31 cellular contexts compared by ENCODE assay signal in the genomic region with DNA sequence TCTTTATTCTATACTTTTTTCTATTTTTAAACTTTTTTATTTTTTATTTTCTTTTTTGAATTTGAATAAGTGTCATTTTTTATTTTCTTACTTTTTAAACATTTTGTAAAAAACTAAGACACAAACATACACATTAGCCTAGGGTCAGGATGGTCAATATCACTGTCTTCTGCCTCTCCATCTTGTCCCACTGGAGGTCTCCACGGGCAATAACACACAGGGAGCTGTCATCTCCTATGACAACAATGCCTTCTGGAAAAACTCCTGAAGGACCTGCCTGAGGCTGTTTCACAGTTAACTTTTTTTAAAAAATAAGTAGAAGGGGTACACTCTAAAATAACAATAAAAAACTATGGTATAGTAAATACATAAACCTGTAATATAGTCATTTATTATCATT.
"Had no signal": no experiment of that assay in that cellular context is flagged by ENCODE, and none has a peak within 500 bp of the region (broad histone marks: within the 10 kb centered on the region; RNA-seq: fewer than 3 reads in every experiment).

No MANE protein-coding gene starts in this region.

- H3K4me3 ChIP-seq: ascending aorta, breast epithelium, cardiac muscle cell, coronary artery, dorsolateral prefrontal cortex, esophagus muscularis mucosa, gastrocnemius medialis, heart left ventricle had no signal

- H3K27ac ChIP-seq: ascending aorta, breast epithelium, cardiac muscle cell, coronary artery, dorsolateral prefrontal cortex, esophagus muscularis mucosa, foreskin keratinocyte, gastrocnemius medialis, heart left ventricle, VCaP had no signal

- ATAC-seq: activated naive CD4-positive, alpha-beta T cell treated with anti-CD3 and anti-CD28 coated beads, Interleukin-2, amount 50 U/mL, for 72 hours; activated T-cell treated with anti-CD3 and anti-CD28 coated beads, Interleukin-2, amount 50 U/mL, for 72 hours; foreskin keratinocyte; gastrocnemius medialis; heart left ventricle; WTC11 had no signal

- DNase-seq: activated CD4-positive, alpha-beta memory T cell treated with anti-CD3 and anti-CD28 coated beads, Interleukin-2, amount 10 ng/mL, durations not matched to agents 7 days and 5 days; activated CD4-positive, alpha-beta T cell treated with anti-CD3 and anti-CD28 coated beads for 1 hour; activated CD4-positive, alpha-beta T cell treated with anti-CD3 and anti-CD28 coated beads for 4 hours; activated CD4-positive, alpha-beta T cell treated with anti-CD3 and anti-CD28 coated beads, Interleukin-2, amount 10 ng/mL, durations not matched to agents 7 days and 5 days; activated CD4-positive, alpha-beta T cell treated with anti-CD3 and anti-CD28 coated beads, Interleukin-2, amount 50 U/mL, for 4 hours; activated CD8-positive, alpha-beta memory T cell treated with anti-CD3 and anti-CD28 coated beads, Interleukin-2, amount 50 U/mL, for 48 hours; activated gamma-delta T cell; activated naive CD4-positive, alpha-beta T cell; activated naive CD4-positive, alpha-beta T cell treated with anti-CD3 and anti-CD28 coated beads, Interleukin-2, amount 10 ng/mL, durations not matched to agents 7 days and 5 days; activated naive CD8-positive, alpha-beta T cell treated with anti-CD3 and anti-CD28 coated beads, Interleukin-2, amount 10 ng/mL, durations not matched to agents 7 days and 5 days; activated T-cell treated with anti-CD3 and anti-CD28 coated beads for 4 hours; activated T-cell treated with anti-CD3 and anti-CD28 coated beads, Interleukin-2, amount 50 U/mL, for 24 hours; activated T-cell treated with anti-CD3 and anti-CD28 coated beads, Interleukin-2, amount 50 U/mL, for 72 hours; central memory CD4-positive, alpha-beta T cell; cerebellar nuclear complex; dorsolateral prefrontal cortex; effector memory CD4-positive, alpha-beta T cell; erythroblast; foreskin keratinocyte; gastrocnemius medialis; glutamatergic neuron; heart left ventricle; T-helper 2 cell had no signal

- H3K36me3 ChIP-seq: ascending aorta, breast epithelium, cardiac muscle cell, esophagus muscularis mucosa, gastrocnemius medialis, heart left ventricle had no signal

- H3K9me3 ChIP-seq: breast epithelium, gastrocnemius medialis had no signal

- H3K4me1 ChIP-seq: ascending aorta, breast epithelium, foreskin keratinocyte, heart left ventricle had no signal

- H3K27me3 ChIP-seq: ascending aorta, breast epithelium, cardiac muscle cell, dorsolateral prefrontal cortex, esophagus muscularis mucosa, foreskin keratinocyte, gastrocnemius medialis, heart left ventricle had no signal
